Comparison of ENCODE assay signal across 34 cellular contexts in genomic region chr9:90499741-90500140, GRCh38.
"Had no signal": no experiment of that assay in that cellular context is flagged by ENCODE, and none has a peak within 500 bp of the region (broad histone marks: within the 10 kb centered on the region; RNA-seq: fewer than 3 reads in every experiment).

No MANE protein-coding gene starts in this region.

- DNase-seq: Karpas-422, Kasumi-1, MG63, MV-4-11, NCI-H1048, NCI-H1092, NCI-H1092 treated with DMSO at 0.1 percent for 48 hours, NCI-H1105 treated with DMSO at 0.1 percent for 48 hours, NCI-H1417, NCI-H1417 treated with DMSO at 0.1 percent for 48 hours, NCI-H1436, NCI-H1436 treated with DMSO at 0.1 percent for 48 hours, NCI-H146, NCI-H1694, NCI-H1694 treated with DMSO at 0.1 percent for 48 hours, NCI-H187, NCI-H187 treated with DMSO at 0.1 percent for 48 hours, NCI-H1930, NCI-H2029, NCI-H2029 treated with DMSO at 0.1 percent for 48 hours, NCI-H2081, NCI-H2081 treated with DMSO at 0.1 percent for 48 hours, NCI-H2107, NCI-H2171, NCI-H2171 treated with DMSO at 0.1 percent for 48 hours, NCI-H2227 treated with DMSO at 0.1 percent for 48 hours, NCI-H226, NCI-H345, NCI-H446, NCI-H446 treated with DMSO at 0.1 percent for 48 hours, NCI-H510A, NCI-H510A treated with DMSO at 0.1 percent for 48 hours, NCI-H524 had no signal

- H3K27me3 ChIP-seq: MG63 had no signal

- H3K9me3 ChIP-seq: MG63 had no signal

- H3K36me3 ChIP-seq: MG63 had no signal

- H3K4me3 ChIP-seq: MG63 had no signal

- H3K27ac ChIP-seq: KMS-11 had no signal

- H3K4me2 ChIP-seq: KMS-11 had no signal

- H3K9ac ChIP-seq: KMS-11 had no signal
